Comparison of ENCODE assay signal across 2 cellular contexts in the genomic region with DNA sequence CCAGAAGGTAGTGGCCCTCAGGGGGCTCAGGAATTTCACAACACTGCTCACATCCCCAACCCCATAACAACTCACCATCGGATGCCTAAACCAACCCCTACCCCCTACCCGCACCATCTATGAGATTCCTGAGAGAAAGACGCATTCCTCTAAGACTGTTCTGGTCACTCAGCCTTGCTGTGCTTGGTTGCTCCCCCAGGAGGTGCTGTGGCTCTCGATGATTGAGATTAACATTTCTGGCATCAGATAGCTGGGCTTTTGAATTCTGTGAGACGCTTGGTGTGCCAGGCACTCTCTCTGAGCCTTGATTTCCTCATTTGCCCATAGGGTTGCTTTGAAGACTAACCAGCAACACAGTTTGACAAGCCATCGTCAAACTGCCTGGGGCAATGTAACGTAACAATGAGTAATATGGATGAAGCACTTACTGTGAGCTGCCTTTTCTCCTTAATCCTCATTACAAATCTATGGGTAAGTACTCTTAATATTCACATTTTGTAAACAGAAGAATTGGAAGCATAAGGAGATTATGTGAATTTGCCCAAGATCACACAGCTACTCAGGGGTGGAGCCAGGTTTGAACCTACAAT.
TF ChIP-seq lines count a peak whose summit lies in the region.

No MANE protein-coding gene starts in this region.

TF ChIP-seq in K562, 482 proteins besides CTCF, POLR2A, EP300 and RAD21:
- TF ChIP-seq ZNF551 (CRISPR knock-in tag; IDR thresholded peaks at IDR 0.05) (no peak), PRPF4 (IDR thresholded peaks at IDR 0.05; ENCODE audit: insufficient read depth, low read depth, low read length, poor library complexity, severe bottlenecking) (no peak), ZNF76 (CRISPR knock-in tag; IDR thresholded peaks at IDR 0.05; ENCODE audit: borderline replicate concordance) (no peak), MED1 (CRISPR knock-in tag; IDR thresholded peaks at IDR 0.05; ENCODE audit: borderline replicate concordance) (no peak), PATZ1 (CRISPR knock-in tag; IDR thresholded peaks at IDR 0.05; ENCODE audit: borderline replicate concordance) (no peak), HDAC8 (tag; IDR thresholded peaks at IDR 0.05) (no peak), HES1 (IDR thresholded peaks at IDR 0.05; ENCODE audit: low read depth) (no peak), CBFA2T3 (IDR thresholded peaks at IDR 0.05) (no peak), MXD1 (CRISPR knock-in tag; IDR thresholded peaks at IDR 0.05; ENCODE audit: borderline replicate concordance, poor library complexity, severe bottlenecking) (no peak)

TF ChIP-seq in SK-N-SH treated with all-trans-retinoic acid at 6 μM for 48 hours, 23 proteins besides CTCF, POLR2A, EP300 and RAD21:
- TF ChIP-seq PPARA (CRISPR knock-in tag; IDR thresholded peaks at IDR 0.05; ENCODE audit: borderline replicate concordance) (no peak), GLIS3 (CRISPR knock-in tag; IDR thresholded peaks at IDR 0.05) (no peak), TOX (CRISPR knock-in tag; IDR thresholded peaks at IDR 0.05; ENCODE audit: borderline replicate concordance) (no peak), ZC3H10 (CRISPR knock-in tag; IDR thresholded peaks at IDR 0.05) (no peak), ZFP3 (CRISPR knock-in tag; IDR thresholded peaks at IDR 0.05) (no peak), SNAI2 (CRISPR knock-in tag; IDR thresholded peaks at IDR 0.05) (no peak), TCF4 (CRISPR knock-in tag; IDR thresholded peaks at IDR 0.05; ENCODE audit: borderline replicate concordance) (no peak), PATZ1 (CRISPR knock-in tag; IDR thresholded peaks at IDR 0.05; ENCODE audit: borderline replicate concordance) (no peak)
- TF ChIP-seq, protein P1, sequence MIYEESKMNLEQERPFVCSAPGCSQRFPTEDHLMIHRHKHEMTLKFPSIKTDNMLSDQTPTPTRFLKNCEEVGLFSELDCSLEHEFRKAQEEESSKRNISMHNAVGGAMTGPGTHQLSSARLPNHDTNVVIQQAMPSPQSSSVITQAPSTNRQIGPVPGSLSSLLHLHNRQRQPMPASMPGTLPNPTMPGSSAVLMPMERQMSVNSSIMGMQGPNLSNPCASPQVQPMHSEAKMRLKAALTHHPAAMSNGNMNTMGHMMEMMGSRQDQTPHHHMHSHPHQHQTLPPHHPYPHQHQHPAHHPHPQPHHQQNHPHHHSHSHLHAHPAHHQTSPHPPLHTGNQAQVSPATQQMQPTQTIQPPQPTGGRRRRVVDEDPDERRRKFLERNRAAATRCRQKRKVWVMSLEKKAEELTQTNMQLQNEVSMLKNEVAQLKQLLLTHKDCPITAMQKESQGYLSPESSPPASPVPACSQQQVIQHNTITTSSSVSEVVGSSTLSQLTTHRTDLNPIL (CRISPR knock-in tag; IDR thresholded peaks at IDR 0.05; ENCODE audit: low read depth), result no peak
